In genomic region chr17:28553000-28553505, GRCh38 we compare ENCODE assay signal across 1 cellular context.
TF ChIP-seq lines count a peak whose summit lies in the region.

No MANE protein-coding gene starts in this region.

TF ChIP-seq in neural cell, 6 proteins besides CTCF, POLR2A, EP300 and RAD21 (continued from another document):
- TF ChIP-seq REST (IDR thresholded peaks at IDR 0.05; ENCODE audit: borderline replicate concordance) = no peak
